In genomic region chr12:2389079-2389790, GRCh38 we compare ENCODE assay signal across 16 cellular contexts.
"Had no signal": no experiment of that assay in that cellular context is flagged by ENCODE, and none has a peak within 500 bp of the region (broad histone marks: within the 10 kb centered on the region; RNA-seq: fewer than 3 reads in every experiment).

No MANE protein-coding gene starts in this region.

- H3K4me3 Mint-ChIP-seq: activated naive CD8-positive, alpha-beta T cell treated with anti-CD3 and anti-CD28 coated beads, Interleukin-2, amount 10 ng/mL, durations not matched to agents 7 days and 5 days; effector memory CD8-positive, alpha-beta T cell; memory B cell; nephron progenitor cell; T-cell had no signal

- ATAC-seq: effector memory CD8-positive, alpha-beta T cell; left lung; stimulated activated naive CD8-positive, alpha-beta T cell treated with anti-CD3 and anti-CD28 coated beads, Interleukin-15, Interleukin-2, amounts not matched to agents 100 U/mL and 50 U/mL, for 24 hours; T-cell had no signal

- H3K36me3 Mint-ChIP-seq: activated naive CD8-positive, alpha-beta T cell treated with anti-CD3 and anti-CD28 coated beads, Interleukin-2, amount 10 ng/mL, durations not matched to agents 7 days and 5 days; memory B cell; T-cell had no signal

- H3K9me3 Mint-ChIP-seq: activated naive CD8-positive, alpha-beta T cell treated with anti-CD3 and anti-CD28 coated beads, Interleukin-2, amount 10 ng/mL, durations not matched to agents 7 days and 5 days; effector memory CD8-positive, alpha-beta T cell; memory B cell; nephron progenitor cell; T-cell had no signal

- H3K27ac Mint-ChIP-seq: activated naive CD8-positive, alpha-beta T cell treated with anti-CD3 and anti-CD28 coated beads, Interleukin-2, amount 10 ng/mL, durations not matched to agents 7 days and 5 days; effector memory CD8-positive, alpha-beta T cell; memory B cell; nephron progenitor cell; T-cell had no signal

- H3K4me1 Mint-ChIP-seq: activated naive CD8-positive, alpha-beta T cell treated with anti-CD3 and anti-CD28 coated beads, Interleukin-2, amount 10 ng/mL, durations not matched to agents 7 days and 5 days; memory B cell; T-cell had no signal

- DNase-seq: activated CD4-positive, CD25-positive, alpha-beta regulatory T cell treated with anti-CD3 and anti-CD28 coated beads, Interleukin-2, amount 50 U/mL, for 72 hours; activated naive CD4-positive, alpha-beta T cell; activated naive CD8-positive, alpha-beta T cell treated with anti-CD3 and anti-CD28 coated beads, Interleukin-2, amount 10 ng/mL, durations not matched to agents 7 days and 5 days; aorta; cerebellar nuclear complex; dermis blood vessel endothelial cell; effector memory CD8-positive, alpha-beta T cell; islet precursor cell; left lung; nephron progenitor cell; occipital lobe; stimulated activated naive CD8-positive, alpha-beta T cell treated with anti-CD3 and anti-CD28 coated beads, Interleukin-15, Interleukin-2, amounts not matched to agents 100 U/mL and 50 U/mL, for 24 hours; T-cell; T1000; transverse colon had no signal
